In the genomic region with DNA sequence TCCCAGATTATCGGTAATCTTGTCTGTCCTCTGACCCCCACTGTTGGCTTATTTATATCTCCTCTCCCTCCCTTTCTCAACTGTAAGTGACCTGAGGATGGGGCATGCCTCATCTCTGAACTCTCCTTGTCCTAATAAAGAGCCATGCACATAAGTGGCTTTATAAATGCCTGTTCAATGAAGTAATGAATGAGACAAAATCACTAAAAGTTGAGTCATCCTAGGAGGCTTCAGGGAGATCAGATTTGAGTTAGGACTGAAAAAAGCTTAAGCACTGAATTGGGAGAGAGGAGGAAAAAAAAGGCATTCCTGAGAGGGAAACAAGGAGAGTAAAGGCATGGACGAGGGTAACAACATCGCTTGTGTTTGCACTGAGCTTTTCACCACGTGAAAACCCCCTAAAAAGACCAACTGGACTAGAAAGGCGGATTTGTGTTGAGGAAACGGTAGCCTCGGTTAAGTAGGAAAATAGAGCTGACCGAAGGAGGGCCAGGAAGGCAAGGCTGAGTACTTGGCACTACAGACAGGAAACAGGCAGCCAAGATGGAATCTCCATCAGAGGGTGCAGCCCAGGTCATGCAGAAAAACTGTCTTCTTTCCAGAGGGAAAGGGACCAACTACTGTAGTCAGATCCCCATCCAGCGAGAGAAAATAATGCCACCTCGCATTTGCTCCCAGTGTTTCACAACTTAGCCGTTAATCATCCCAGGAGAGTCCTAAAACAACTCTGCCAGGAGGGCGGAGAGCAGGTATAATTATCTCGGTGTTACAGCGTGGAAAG, we compare ENCODE assay signal across 9 cellular contexts.
A peak's percentile ranks its signal among the peaks of the same experiment; 100 is the strongest.
DNase-seq lines count a peak whose midpoint lies in the region; ATAC-seq and TF ChIP-seq lines count a peak whose summit lies in the region.
"Had no signal": no experiment of that assay in that cellular context is flagged by ENCODE, and none has a peak within 500 bp of the region (broad histone marks: within the 10 kb centered on the region; RNA-seq: fewer than 3 reads in every experiment).

No MANE protein-coding gene starts in this region.

- H3K9me3 ChIP-seq in lung (ENCODE audit: control insufficient read depth in 2 of 2, insufficient read depth in 1 of 2, low read length in 1 of 2) (peaks cover 0 to 2% of the 10 kb centered on the region in 2 donors), upper lobe of right lung (no peaks in the 10 kb centered on the region)

- DNase-seq in NCI-H2081 treated with DMSO at 0.1 percent for 48 hours (lab: John Stamatoyannopoulos, UW) (peak; percentile 22), NCI-H2081 (lab: John Stamatoyannopoulos, UW) (no peak), cardiac fibroblast (ENCODE audit: low read depth in 2 of 2) (peak; percentile 77 to 95), lung (ENCODE audit: low spot score) (no peak), upper lobe of right lung (no peak), D341Med (ENCODE audit: low spot score) (no peak), iPS-NIHi11 (ENCODE audit: low spot score) (no peak)
- no peak for DNase-seq in activated naive CD4-positive, alpha-beta T cell treated with Interleukin-2 at 50 U/mL for 16 hours
- DNase-seq: NCI-H187 had no signal

- H3K36me3 ChIP-seq in lung (ENCODE audit: control insufficient read depth in 2 of 2, insufficient read depth in 2 of 2, low read length in 2 of 2) (no peaks in the 10 kb centered on the region), upper lobe of right lung (no peaks in the 10 kb centered on the region)

- H3K4me3 ChIP-seq in cardiac fibroblast (replicated peaks in 1 of 2; ENCODE audit: low read depth in 2 of 2, low read length in 2 of 2) (no peak overlapping the region), lung (no peak overlapping the region), upper lobe of right lung (no peak overlapping the region)

- WGBS in lung, 2 donors = 70 to 83% methylated on average over 14 of the region's 14 CpGs

- peaks cover 17 to 35% of the 10 kb centered on the region in 2 donors for H3K4me1 ChIP-seq in lung (ENCODE audit: control insufficient read depth in 2 of 2, insufficient read depth in 2 of 2, low read length in 2 of 2)
- peaks cover 21% of the 10 kb centered on the region for H3K4me1 ChIP-seq in upper lobe of right lung

- intact Hi-C loops in upper lobe of right lung (cut with DNase I) = no loop called here

- H3K27ac ChIP-seq in lung (ENCODE audit: low read depth in 1 of 2, low read length in 1 of 2) (peak overlapping the region; percentile 36 to 52), upper lobe of right lung (peak overlapping the region; percentile 40)

- ATAC-seq in lung (ENCODE audit: insufficient read depth, low FRiP score) (no peak), upper lobe of right lung (no peak)

- TF ChIP-seq CTCF in cardiac fibroblast (IDR thresholded peaks at IDR 0.05; ENCODE audit: low read depth, low read length) (no peak), lung (IDR thresholded peaks at IDR 0.05; ENCODE audit: control extremely low read depth, extremely low read depth) (no peak), upper lobe of right lung (IDR thresholded peaks at IDR 0.05) (no peak)

- no peaks in the 10 kb centered on the region for H3K27me3 ChIP-seq in lung (ENCODE audit: control insufficient read depth, insufficient read depth)
- H3K27me3 ChIP-seq in upper lobe of right lung = no peaks in the 10 kb centered on the region

Comparison
In these comparisons a context has a peak if more than half of its experiments do, and no peak if none do; other contexts are left out.
1. DNase-seq: peak in NCI-H2081 treated with DMSO at 0.1 percent for 48 hours (single experiment) and cardiac fibroblast (2 of 2); none in NCI-H2081 (0 of 2), lung (single experiment), upper lobe of right lung (single experiment), D341Med (single experiment), iPS-NIHi11 (single experiment) and activated naive CD4-positive, alpha-beta T cell treated with Interleukin-2 at 50 U/mL for 16 hours (single experiment).